ENCODE assay signal across 10 cellular contexts in genomic region chr15:67820992-67821783, GRCh38. TPM values are rescaled to one million over a fixed set of nuclear protein-coding genes. Genes with fewer than 3 reads are reported as not detected.
A peak's percentile ranks its signal among the peaks of the same experiment; 100 is the strongest.
DNase-seq lines count a peak whose midpoint lies in the region; ATAC-seq and TF ChIP-seq lines count a peak whose summit lies in the region.
"Had no signal": no experiment of that assay in that cellular context is flagged by ENCODE, and none has a peak within 500 bp of the region (broad histone marks: within the 10 kb centered on the region; RNA-seq: fewer than 3 reads in every experiment).

No MANE protein-coding gene starts in this region.

- H2AK5ac ChIP-seq in mesenchymal stem cell (ENCODE audit: low read length, severe bottlenecking) = no peak overlapping the region

- no peak overlapping the region for H3K4me3 ChIP-seq in MG63
- H3K4me3 ChIP-seq in mesenchymal stem cell (ENCODE audit: insufficient read depth in 1 of 2, low read depth in 1 of 2, low read length in 2 of 2) = no peak overlapping the region

- no peak overlapping the region for H2AFZ ChIP-seq in mesenchymal stem cell (ENCODE audit: low read depth, low read length)

- DNase-seq in CD1c-positive myeloid dendritic cell (ENCODE audit: extremely low spot score) = peak; percentile 39
- DNase-seq in MG63 = peak; percentile 26
- peak; percentile 94 for DNase-seq in chondrocyte (ENCODE audit: low spot score)
- DNase-seq in mesenchymal stem cell = peak; percentile 59
- DNase-seq in NCI-H1092 treated with DMSO at 0.1 percent for 48 hours (lab: John Stamatoyannopoulos, UW) = no peak
- DNase-seq: NCI-H1105 treated with DMSO at 0.1 percent for 48 hours had no signal

- H3K4me1 Mint-ChIP-seq in chondrocyte (ENCODE audit: low read depth) = peaks cover 31% of the 10 kb centered on the region

- peaks cover 59% of the 10 kb centered on the region for H3K27me3 ChIP-seq in MG63
- H3K27me3 ChIP-seq in mesenchymal stem cell (ENCODE audit: control insufficient read depth in 1 of 2, insufficient read depth in 1 of 2, low read length in 2 of 2) = peaks cover 83 to 87% of the 10 kb centered on the region in 2 experiments

- H3K4me1 ChIP-seq in mesenchymal stem cell (ENCODE audit: control insufficient read depth, insufficient read depth, low read depth, low read length) = peaks cover 26% of the 10 kb centered on the region

- no peak overlapping the region for H3K27ac ChIP-seq in mesenchymal stem cell (ENCODE audit: low read length, poor library complexity, severe bottlenecking)

- H3K4ac ChIP-seq in mesenchymal stem cell (ENCODE audit: low read depth in 1 of 2, low read length in 2 of 2) = no peak overlapping the region

- no peaks in the 10 kb centered on the region for H3K9me3 ChIP-seq in MG63
- H3K9me3 ChIP-seq in mesenchymal stem cell (ENCODE audit: control insufficient read depth, low read length) = peaks cover 8% of the 10 kb centered on the region

- TF ChIP-seq POLR2A in GM18505 (IDR thresholded peaks at IDR 0.05; ENCODE audit: borderline replicate concordance, extremely low read depth, insufficient read depth, insufficient read length) = no peak

- 6% methylated on average over 39 of the region's 39 CpGs for WGBS in mesenchymal stem cell

- no peak overlapping the region for H3K9ac ChIP-seq in mesenchymal stem cell (ENCODE audit: low read length)

- no peaks in the 10 kb centered on the region for H3K79me1 ChIP-seq in mesenchymal stem cell (replicated peaks; ENCODE audit: low read length, poor library complexity, severe bottlenecking)

- H3K9me3 Mint-ChIP-seq in chondrocyte (ENCODE audit: low read depth) = peaks cover 11% of the 10 kb centered on the region

- TF ChIP-seq CTCF in chondrocyte (IDR thresholded peaks at IDR 0.05) = no peak

- H3K36me3 Mint-ChIP-seq in chondrocyte (ENCODE audit: low read depth) = peaks cover 4% of the 10 kb centered on the region

- H3K27me3 Mint-ChIP-seq in chondrocyte (ENCODE audit: low read depth) = peaks cover 61% of the 10 kb centered on the region

- H3K36me3 ChIP-seq in MG63 (no peaks in the 10 kb centered on the region), mesenchymal stem cell (ENCODE audit: control insufficient read depth in 1 of 2, insufficient read depth in 2 of 2, low read depth in 1 of 2, low read length in 2 of 2) (no peaks in the 10 kb centered on the region)

- H4K91ac ChIP-seq in mesenchymal stem cell (ENCODE audit: low read length) = no peak overlapping the region

- H3K4me3 Mint-ChIP-seq in chondrocyte (ENCODE audit: unreplicated experiment) = no peak overlapping the region

- H2BK12ac ChIP-seq in mesenchymal stem cell (ENCODE audit: low read length in 2 of 2) = no peak overlapping the region

- no peak overlapping the region for H2BK15ac ChIP-seq in mesenchymal stem cell (ENCODE audit: low read depth, poor library complexity, severe bottlenecking)

- no peak overlapping the region for H3K27ac Mint-ChIP-seq in chondrocyte (ENCODE audit: unreplicated experiment)

- H3K4me2 ChIP-seq in mesenchymal stem cell (ENCODE audit: low read length, poor library complexity, severe bottlenecking) = no peak overlapping the region

- H2BK5ac ChIP-seq in mesenchymal stem cell (ENCODE audit: low read depth, low read length, poor library complexity, severe bottlenecking) = no peak overlapping the region

- H4K8ac ChIP-seq in mesenchymal stem cell (ENCODE audit: low read length) = no peak overlapping the region

- no peak overlapping the region for H3K14ac ChIP-seq in mesenchymal stem cell (ENCODE audit: low read length in 2 of 2)

- no peak overlapping the region for H2BK120ac ChIP-seq in mesenchymal stem cell (ENCODE audit: low read depth, low read length)

- no peak overlapping the region for H3K23ac ChIP-seq in mesenchymal stem cell (ENCODE audit: low read length in 2 of 2)

- no peak overlapping the region for H3K18ac ChIP-seq in mesenchymal stem cell (ENCODE audit: low read depth in 1 of 2, low read length in 2 of 2)

- no peak for ATAC-seq in GM18505 (IDR thresholded peaks at IDR 0.05; ENCODE audit: unreplicated experiment)
- no peak for ATAC-seq in HG03457 (IDR thresholded peaks at IDR 0.05; ENCODE audit: unreplicated experiment)
- ATAC-seq in HG03432 (IDR thresholded peaks at IDR 0.05; ENCODE audit: unreplicated experiment) = no peak

RNA-seq across cellular contexts. Expression of gene SKOR1, which starts 4.1 kb away (rescaled TPM):
- not detected in 2 replicates for total RNA-seq in MG63 (2014; rRNA removed; shearing (Covaris generic); ENCODE audit: low replicate concordance)
- total RNA-seq in chondrocyte = 0.15 to 0.27 TPM (median 0.22 TPM) in 3 replicates
- 0.06 TPM for polyA plus RNA-seq in mesenchymal stem cell (2013, experiment 1 of 2)
- polyA plus RNA-seq in mesenchymal stem cell (2013, experiment 2 of 2) = 0.08 TPM

RNA-seq across cellular contexts. Expression of gene RNU6-1, which starts 18.7 kb away (rescaled TPM):
- total RNA-seq in MG63 (2014; rRNA removed; shearing (Covaris generic); ENCODE audit: low replicate concordance) = not detected in 2 replicates
- total RNA-seq in chondrocyte = not detected in 3 replicates
- polyA plus RNA-seq in mesenchymal stem cell (2013, experiment 1 of 2) = not detected
- not detected for polyA plus RNA-seq in mesenchymal stem cell (2013, experiment 2 of 2)
- total RNA-seq: skeletal muscle tissue had no signal
